ENCODE assay signal across 8 cellular contexts in genomic region chr14:97218713-97219355, GRCh38.
DNase-seq lines count a peak whose midpoint lies in the region; ATAC-seq, FAIRE-seq and TF ChIP-seq lines count a peak whose summit lies in the region.

No MANE protein-coding gene starts in this region.

- no peaks in the 10 kb centered on the region for H3K9me3 ChIP-seq in CD4-positive, CD25-positive, alpha-beta regulatory T cell (ENCODE audit: control insufficient read depth in 2 of 2, low read length in 2 of 2)
- H3K9me3 ChIP-seq in endodermal cell (ENCODE audit: control insufficient read depth, low read length) = no peaks in the 10 kb centered on the region
- no peaks in the 10 kb centered on the region for H3K9me3 ChIP-seq in trophoblast cell (ENCODE audit: insufficient read depth, low read depth, low read length)
- H3K9me3 ChIP-seq in uterus = no peaks in the 10 kb centered on the region

- H3K27me3 ChIP-seq in CD4-positive, CD25-positive, alpha-beta regulatory T cell (ENCODE audit: control insufficient read depth, insufficient read depth, low read length) = peaks cover 16% of the 10 kb centered on the region
- peaks cover 49% of the 10 kb centered on the region for H3K27me3 ChIP-seq in endodermal cell (ENCODE audit: control insufficient read depth, insufficient read depth, low read length, poor library complexity, severe bottlenecking)
- H3K27me3 ChIP-seq in trophoblast cell (ENCODE audit: insufficient read depth, low read length) = peaks cover 12% of the 10 kb centered on the region
- peaks cover 0 to 15% of the 10 kb centered on the region in 2 donors for H3K27me3 ChIP-seq in uterus

- H2BK5ac ChIP-seq in trophoblast cell (ENCODE audit: low read depth, low read length, poor library complexity) = no peak overlapping the region

- H3K27ac ChIP-seq in CD4-positive, CD25-positive, alpha-beta regulatory T cell (ENCODE audit: insufficient read depth, low read length, poor library complexity, severe bottlenecking) = no peak overlapping the region
- H3K27ac ChIP-seq in endodermal cell (ENCODE audit: low read depth, low read length) (no peak overlapping the region), trophoblast cell (ENCODE audit: low read depth, low read length) (no peak overlapping the region), uterus (no peak overlapping the region)

- peaks cover 3 to 23% (median 12%) of the 10 kb centered on the region in 4 donors for H3K4me1 Mint-ChIP-seq in CD4-positive, CD25-positive, alpha-beta regulatory T cell
- peaks cover 49% of the 10 kb centered on the region for H3K4me1 Mint-ChIP-seq in WTC11
- peaks cover 7% of the 10 kb centered on the region for H3K4me1 Mint-ChIP-seq in endodermal cell

- H3K9ac ChIP-seq in endodermal cell (ENCODE audit: extremely low read depth, low read length, poor library complexity, severe bottlenecking) (peak overlapping the region; percentile 53), trophoblast cell (ENCODE audit: low read length) (no peak overlapping the region)

- H2AFZ ChIP-seq in trophoblast cell (ENCODE audit: insufficient read depth, low read length, poor library complexity) = peak overlapping the region; percentile 75

- H3K4me3 Mint-ChIP-seq in CD4-positive, CD25-positive, alpha-beta regulatory T cell = peak overlapping the region in 3 of 4 donors; percentile 67 to 84 (median 81)
- H3K4me3 Mint-ChIP-seq in WTC11 = peak overlapping the region; percentile 72
- peak overlapping the region; percentile 64 for H3K4me3 Mint-ChIP-seq in endodermal cell

- TF ChIP-seq CTCF in WTC11 (IDR thresholded peaks at IDR 0.05) (no peak), endodermal cell (conservative IDR thresholded peaks at IDR 0.05) (peak; percentile 37), uterus (IDR thresholded peaks at IDR 0.05) (no peak)

- no peak overlapping the region for H4K91ac ChIP-seq in trophoblast cell (ENCODE audit: low read depth, low read length)

- H3K27ac Mint-ChIP-seq in CD4-positive, CD25-positive, alpha-beta regulatory T cell = no peak overlapping the region
- H3K27ac Mint-ChIP-seq in WTC11 (no peak overlapping the region), endodermal cell (no peak overlapping the region)

- POLR2A ChIA-PET in WTC11 (lab: Charles Lee) = interaction anchor here (0.7 to 1.0 kb wide), 2 partner anchors 31 to 573 kb away, joined by 3 read pairs; no protein-coding TSS in a partner anchor

- peak overlapping the region; percentile 36 for H4K8ac ChIP-seq in trophoblast cell (ENCODE audit: low read depth, low read length)

- H3K79me2 ChIP-seq in trophoblast cell (ENCODE audit: control insufficient read depth, insufficient read depth, low read length, poor library complexity) = no peaks in the 10 kb centered on the region

- peaks cover 65% of the 10 kb centered on the region for H3K27me3 Mint-ChIP-seq in CD4-positive, CD25-positive, alpha-beta regulatory T cell
- H3K27me3 Mint-ChIP-seq in WTC11 (ENCODE audit: low read depth) (peaks cover 9% of the 10 kb centered on the region), endodermal cell (ENCODE audit: insufficient read depth) (peaks cover 34% of the 10 kb centered on the region)

- peak overlapping the region; percentile 77 for H3K4me2 ChIP-seq in trophoblast cell (ENCODE audit: low read length)

- no peak overlapping the region for H3K4ac ChIP-seq in trophoblast cell (ENCODE audit: low read depth, low read length)

- TF ChIP-seq POLR2A in uterus (IDR thresholded peaks at IDR 0.05) = no peak

- CTCF ChIA-PET in WTC11 (lab: Charles Lee) = interaction anchor here (0.8 to 1.4 kb wide), 6 partner anchors 9 to 195 kb away, joined by 3 to 8 read pairs (median 4); no protein-coding TSS in a partner anchor

- H3K14ac ChIP-seq in trophoblast cell (ENCODE audit: low read length) = no peak overlapping the region

- no peaks in the 10 kb centered on the region for H3K36me3 ChIP-seq in CD4-positive, CD25-positive, alpha-beta regulatory T cell (ENCODE audit: control insufficient read depth, insufficient read depth, low read length)
- H3K36me3 ChIP-seq in endodermal cell (ENCODE audit: control insufficient read depth, insufficient read depth, low read length) = no peaks in the 10 kb centered on the region
- H3K36me3 ChIP-seq in trophoblast cell (ENCODE audit: control insufficient read depth in 1 of 2, insufficient read depth in 2 of 2, low read length in 2 of 2) = no peaks in the 10 kb centered on the region
- no peaks in the 10 kb centered on the region for H3K36me3 ChIP-seq in uterus

- no peak overlapping the region for H2BK12ac ChIP-seq in trophoblast cell (ENCODE audit: low read length)

- no peak overlapping the region for H3K18ac ChIP-seq in trophoblast cell (ENCODE audit: low read length)

- peaks cover 16% of the 10 kb centered on the region for H3K4me1 ChIP-seq in CD4-positive, CD25-positive, alpha-beta regulatory T cell (ENCODE audit: control insufficient read depth, insufficient read depth, low read length, poor library complexity, severe bottlenecking)
- H3K4me1 ChIP-seq in endodermal cell (ENCODE audit: control insufficient read depth, insufficient read depth, low read length) = no peaks in the 10 kb centered on the region
- H3K4me1 ChIP-seq in trophoblast cell (ENCODE audit: control insufficient read depth in 1 of 2, insufficient read depth in 2 of 2, low read length in 2 of 2) = peaks cover 3 to 9% of the 10 kb centered on the region in 2 experiments
- H3K4me1 ChIP-seq in uterus = no peaks in the 10 kb centered on the region

- H2AK5ac ChIP-seq in trophoblast cell (ENCODE audit: low read length) = no peak overlapping the region

- intact Hi-C loops in uterus (cut with DNase I; ENCODE audit: low total_unique reads) = no loop called here

- FAIRE-seq in RCC 7860 (lab: Jason Lieb, UNC) = no peak

- no peak overlapping the region for H2BK120ac ChIP-seq in trophoblast cell (ENCODE audit: insufficient read depth, low read length, poor library complexity)

- peaks cover 0 to 4% (median 0%) of the 10 kb centered on the region in 7 donors for H3K9me3 Mint-ChIP-seq in CD4-positive, CD25-positive, alpha-beta regulatory T cell
- no peaks in the 10 kb centered on the region for H3K9me3 Mint-ChIP-seq in WTC11
- H3K9me3 Mint-ChIP-seq in endodermal cell = no peaks in the 10 kb centered on the region

- peak overlapping the region; percentile 32 for H3K4me3 ChIP-seq in CD4-positive, CD25-positive, alpha-beta regulatory T cell (ENCODE audit: low read depth, low read length)
- H3K4me3 ChIP-seq in endodermal cell (ENCODE audit: low read length) (peak overlapping the region; percentile 81), trophoblast cell (ENCODE audit: low read depth, low read length) (peak overlapping the region; percentile 60), uterus (no peak overlapping the region)

- peak in 2 of 3 donors; percentile 16 to 25 for DNase-seq in CD4-positive, CD25-positive, alpha-beta regulatory T cell
- DNase-seq in WTC11 (ENCODE audit: low spot score) (peak; percentile 68), endodermal cell (peak; percentile 87), trophoblast cell (no peak), RCC 7860 (ENCODE audit: low spot score) (no peak), uterus (no peak)

- peak in 1 of 2 donors; percentile 46 for ATAC-seq in CD4-positive, CD25-positive, alpha-beta regulatory T cell (ENCODE audit: low read depth in 2 of 2)
- ATAC-seq in WTC11 (peak; percentile 80), GM18511 (IDR thresholded peaks at IDR 0.05; ENCODE audit: unreplicated experiment) (no peak), GM21515 (IDR thresholded peaks at IDR 0.05; ENCODE audit: unreplicated experiment) (no peak)

- no peak overlapping the region for H3K23ac ChIP-seq in trophoblast cell (ENCODE audit: low read length)

- 3% methylated on average over 6 to 49 of the region's 49 CpGs for WGBS in endodermal cell (ENCODE audit: insufficient coverage in 1 of 2, insufficient read length in 1 of 2), 2 experiments
- WGBS in trophoblast cell (ENCODE audit: extremely low coverage, insufficient coverage, insufficient read length) = no CpG with 5 or more reads among the region's 49 CpGs

- no peaks in the 10 kb centered on the region for H3K36me3 Mint-ChIP-seq in CD4-positive, CD25-positive, alpha-beta regulatory T cell
- H3K36me3 Mint-ChIP-seq in WTC11 = no peaks in the 10 kb centered on the region
- H3K36me3 Mint-ChIP-seq in endodermal cell (ENCODE audit: low read depth) = no peaks in the 10 kb centered on the region

- H4K12ac ChIP-seq in trophoblast cell (ENCODE audit: low read depth, low read length) = no peak overlapping the region

- H3K79me1 ChIP-seq in trophoblast cell (ENCODE audit: low read length) = no peaks in the 10 kb centered on the region

TF ChIP-seq in WTC11, 78 proteins besides CTCF, POLR2A, EP300 and RAD21 (continues in another document):
- 0 out of 2 replicates have a peak, but pooled peaks have one; percentile 81 for TF ChIP-seq ARID4B (CRISPR knock-in tag; IDR thresholded peaks at IDR 0.05; ENCODE audit: borderline replicate concordance)
- TF ChIP-seq FOXK1 (CRISPR knock-in tag; IDR thresholded peaks at IDR 0.05) = 0 out of 2 replicates have a peak, but pooled peaks have one; percentile 47
- no peak for TF ChIP-seq GABPB1 (CRISPR knock-in tag; IDR thresholded peaks at IDR 0.05)
- no peak for TF ChIP-seq NR2C2 (CRISPR knock-in tag; IDR thresholded peaks at IDR 0.05)

Comparison
In these comparisons a context has a peak if more than half of its experiments do, and no peak if none do; other contexts are left out.
1. DNase-seq: peak in CD4-positive, CD25-positive, alpha-beta regulatory T cell (2 of 3), WTC11 (single experiment) and endodermal cell (single experiment); none in trophoblast cell (0 of 2), RCC 7860 (single experiment) and uterus (0 of 2).
2. H3K4me3 ChIP-seq: peak in CD4-positive, CD25-positive, alpha-beta regulatory T cell (single experiment), endodermal cell (single experiment) and trophoblast cell (single experiment); none in uterus (0 of 2).
3. Peak in every context shown above with its lines, with median percentiles within 50 percentile points of each other: H3K4me3 Mint-ChIP-seq.